ENCODE assay signal across 12 cellular contexts in genomic region chr3:172213168-172213567, GRCh38.
DNase-seq lines count a peak whose midpoint lies in the region; ATAC-seq and TF ChIP-seq lines count a peak whose summit lies in the region.
"Had no signal": no experiment of that assay in that cellular context is flagged by ENCODE, and none has a peak within 500 bp of the region (broad histone marks: within the 10 kb centered on the region; RNA-seq: fewer than 3 reads in every experiment).

No MANE protein-coding gene starts in this region.

- peaks cover 69% of the 10 kb centered on the region for H3K4me1 ChIP-seq in vagina

- ATAC-seq in HG03280 (IDR thresholded peaks at IDR 0.05; ENCODE audit: unreplicated experiment), result peak; percentile 52
- ATAC-seq: effector memory CD8-positive, alpha-beta T cell had no signal

- no peaks in the 10 kb centered on the region for H3K27me3 ChIP-seq in vagina
- H3K27me3 ChIP-seq: upper lobe of left lung had no signal

- H3K4me1 Mint-ChIP-seq in activated T-cell treated with anti-CD3 and anti-CD28 coated beads, Interleukin-2, amount 50 U/mL, for 24 hours (ENCODE audit: low read depth), result peaks cover 31% of the 10 kb centered on the region
- H3K4me1 Mint-ChIP-seq in chondrocyte (ENCODE audit: low read depth), result peaks cover 86% of the 10 kb centered on the region
- H3K4me1 Mint-ChIP-seq: activated B cell treated with CpG ODN at 0.5 μM for 24 hours had no signal

- peaks cover 6% of the 10 kb centered on the region for H3K36me3 Mint-ChIP-seq in activated T-cell treated with anti-CD3 and anti-CD28 coated beads, Interleukin-2, amount 50 U/mL, for 24 hours (ENCODE audit: low read depth)
- peaks cover 7% of the 10 kb centered on the region for H3K36me3 Mint-ChIP-seq in chondrocyte (ENCODE audit: low read depth)

- TF ChIP-seq CTCF in chondrocyte (IDR thresholded peaks at IDR 0.05) (no peak), vagina (IDR thresholded peaks at IDR 0.05) (no peak)

- intact Hi-C loops in vagina (cut with DNase I), result no loop called here

- H3K27ac Mint-ChIP-seq in activated T-cell treated with anti-CD3 and anti-CD28 coated beads, Interleukin-2, amount 50 U/mL, for 24 hours, result peak overlapping the region; percentile 0
- H3K27ac Mint-ChIP-seq in chondrocyte (ENCODE audit: unreplicated experiment), result peak overlapping the region; percentile 90
- H3K27ac Mint-ChIP-seq: activated B cell treated with CpG ODN at 0.5 μM for 24 hours; effector memory CD8-positive, alpha-beta T cell had no signal

- no peak for DNase-seq in activated T-cell treated with anti-CD3 and anti-CD28 coated beads, Interleukin-2, amount 50 U/mL, for 24 hours
- DNase-seq in activated T-cell treated with anti-CD3 and anti-CD28 coated beads for 4 hours, result no peak
- DNase-seq in chondrocyte (ENCODE audit: low spot score), result no peak
- DNase-seq in renal cortical epithelial cell (ENCODE audit: low read depth), result peak; percentile 43
- no peak for DNase-seq in SHP77 (lab: John Stamatoyannopoulos, UW)
- DNase-seq in vagina (ENCODE audit: extremely low spot score in 2 of 2), result no peak
- DNase-seq in NCI-H69 (lab: John Stamatoyannopoulos, UW), result no peak
- DNase-seq: activated B cell treated with CpG ODN at 0.5 μM for 24 hours; effector memory CD8-positive, alpha-beta T cell; upper lobe of left lung had no signal

- no peaks in the 10 kb centered on the region for H3K9me3 Mint-ChIP-seq in activated T-cell treated with anti-CD3 and anti-CD28 coated beads, Interleukin-2, amount 50 U/mL, for 24 hours
- no peaks in the 10 kb centered on the region for H3K9me3 Mint-ChIP-seq in chondrocyte (ENCODE audit: low read depth)
- H3K9me3 Mint-ChIP-seq: activated B cell treated with CpG ODN at 0.5 μM for 24 hours; effector memory CD8-positive, alpha-beta T cell; neural crest cell had no signal

- no peak overlapping the region for H3K27ac ChIP-seq in vagina
- H3K27ac ChIP-seq: upper lobe of left lung had no signal

- no peaks in the 10 kb centered on the region for H3K36me3 ChIP-seq in vagina

- H3K4me3 Mint-ChIP-seq in activated T-cell treated with anti-CD3 and anti-CD28 coated beads, Interleukin-2, amount 50 U/mL, for 24 hours, result no peak overlapping the region
- H3K4me3 Mint-ChIP-seq in chondrocyte (ENCODE audit: unreplicated experiment), result no peak overlapping the region
- H3K4me3 Mint-ChIP-seq: activated B cell treated with CpG ODN at 0.5 μM for 24 hours; effector memory CD8-positive, alpha-beta T cell; neural crest cell had no signal

- no peak overlapping the region for H3K4me3 ChIP-seq in vagina
- H3K4me3 ChIP-seq: upper lobe of left lung had no signal

- H3K9me3 ChIP-seq in vagina, result no peaks in the 10 kb centered on the region
- H3K9me3 ChIP-seq: upper lobe of left lung had no signal

- TF ChIP-seq POLR2A in vagina (IDR thresholded peaks at IDR 0.05), result no peak

- no peaks in the 10 kb centered on the region for H3K27me3 Mint-ChIP-seq in activated T-cell treated with anti-CD3 and anti-CD28 coated beads, Interleukin-2, amount 50 U/mL, for 24 hours
- H3K27me3 Mint-ChIP-seq in chondrocyte (ENCODE audit: low read depth), result no peaks in the 10 kb centered on the region
- H3K27me3 Mint-ChIP-seq: effector memory CD8-positive, alpha-beta T cell had no signal
